ENCODE assay signal across 8 cellular contexts in the genomic region with DNA sequence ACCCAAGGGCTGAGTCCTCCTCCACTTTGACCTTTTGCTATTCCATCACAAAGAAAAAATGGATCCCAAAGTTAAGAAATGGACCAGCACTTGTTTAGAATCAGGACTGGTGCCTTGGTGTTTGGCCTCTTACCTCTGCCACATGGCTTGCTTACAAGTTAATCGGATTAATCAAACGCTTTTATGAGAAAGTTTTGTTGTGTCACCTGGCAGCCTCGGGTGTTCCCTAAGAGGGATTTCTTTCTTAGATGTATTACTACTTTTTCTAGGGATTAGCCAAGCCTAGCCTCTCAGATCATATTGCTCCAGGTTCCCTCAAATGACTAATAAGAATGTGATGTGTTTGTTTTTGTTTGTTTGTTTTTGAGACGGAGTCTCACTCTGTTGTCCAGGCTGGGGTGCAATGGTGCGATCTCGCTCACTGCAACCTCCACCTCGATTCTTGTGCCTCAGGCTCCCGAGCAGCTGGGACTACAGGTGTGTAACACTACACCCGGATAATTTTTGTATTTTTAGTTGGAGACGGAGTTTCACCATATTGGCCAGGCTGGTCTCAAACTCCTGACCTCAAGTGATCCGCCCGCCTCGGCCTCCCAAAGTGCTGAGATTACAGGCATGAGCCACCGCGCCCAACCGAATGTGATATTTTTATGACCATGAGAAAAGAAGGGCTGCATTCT. TPM values are rescaled to one million over a fixed set of nuclear protein-coding genes. Genes with fewer than 3 reads are reported as not detected.
DNase-seq lines count a peak whose midpoint lies in the region; ATAC-seq, FAIRE-seq and TF ChIP-seq lines count a peak whose summit lies in the region.

No MANE protein-coding gene starts in this region.

- no peak for DNase-seq in activated T-cell treated with anti-CD3 and anti-CD28 coated beads, Interleukin-2, amount 50 U/mL, for 24 hours
- DNase-seq in activated T-cell treated with anti-CD3 and anti-CD28 coated beads for 4 hours, result no peak
- DNase-seq in amniotic epithelial cell (ENCODE audit: low read depth), result peak; percentile 31
- DNase-seq in HepG2 (ENCODE audit: low spot score), result no peak
- DNase-seq in tibial artery, result no peak
- DNase-seq in T1000 (lab: John Stamatoyannopoulos, UW), result no peak
- DNase-seq in NCI-H510A (lab: John Stamatoyannopoulos, UW), result no peak

- H3K36me3 ChIP-seq in HepG2 (replicated peaks in 1 of 2; ENCODE audit: control insufficient read depth in 1 of 2, insufficient read depth in 2 of 2, low read length in 2 of 2) (peaks cover 0 to 8% of the 10 kb centered on the region in 2 experiments; a peak in 2 of 5 replicates), tibial artery (peaks cover 5 to 14% (median 9%) of the 10 kb centered on the region in 3 donors)

- H3K27me3 ChIP-seq in HepG2 (ENCODE audit: control insufficient read depth in 1 of 2, insufficient read depth in 2 of 2, low read length in 2 of 2) (no peaks in the 10 kb centered on the region), tibial artery (no peaks in the 10 kb centered on the region)

- no peaks in the 10 kb centered on the region for H3K9me3 Mint-ChIP-seq in activated T-cell treated with anti-CD3 and anti-CD28 coated beads, Interleukin-2, amount 50 U/mL, for 24 hours

- 53% methylated on average over 16 of the region's 16 CpGs for WGBS in HepG2 (ENCODE audit: low lambda C conversion rate)

- H3K4me2 ChIP-seq in HepG2 (ENCODE audit: low read depth, low read length), result peak overlapping the region; percentile 75

- H3K4me1 Mint-ChIP-seq in activated T-cell treated with anti-CD3 and anti-CD28 coated beads, Interleukin-2, amount 50 U/mL, for 24 hours (ENCODE audit: low read depth), result peaks cover 63% of the 10 kb centered on the region

- no peak for TF ChIP-seq RAD21 in HepG2 (CRISPR knock-in tag; IDR thresholded peaks at IDR 0.05)

- TF ChIP-seq EP300 in HepG2 (IDR thresholded peaks at IDR 0.05; ENCODE audit: low read depth in 2 of 2, low read length in 2 of 2), result no peak
- no peak for TF ChIP-seq EP300 in HepG2 (CRISPR knock-in tag; IDR thresholded peaks at IDR 0.05; ENCODE audit: borderline replicate concordance)

- no peaks in the 10 kb centered on the region for H3K27me3 Mint-ChIP-seq in activated T-cell treated with anti-CD3 and anti-CD28 coated beads, Interleukin-2, amount 50 U/mL, for 24 hours

- H3K9ac ChIP-seq in HepG2 (ENCODE audit: insufficient read depth, low read depth, low read length), result peak overlapping the region; percentile 79

- H3K27ac ChIP-seq in HepG2 (ENCODE audit: extremely low read length, insufficient read depth, low read length), result peak overlapping the region; percentile 74
- peak overlapping the region; percentile 94 to 95 for H3K27ac ChIP-seq in tibial artery

- no peak overlapping the region for H2AFZ ChIP-seq in HepG2 (ENCODE audit: low read length)

- no TSS peak for BruUV-seq in HepG2 (replicated peaks; lab: Mats Ljungman, UMichigan)

- peaks cover 36% of the 10 kb centered on the region for H3K4me1 ChIP-seq in HepG2 (ENCODE audit: insufficient read depth, low read length)
- peaks cover 0 to 52% (median 25%) of the 10 kb centered on the region in 4 donors for H3K4me1 ChIP-seq in tibial artery

- ATAC-seq in HepG2 (no peak), GM21576 (IDR thresholded peaks at IDR 0.05; ENCODE audit: unreplicated experiment) (no peak)

- no peaks in the 10 kb centered on the region for H4K20me1 ChIP-seq in HepG2 (ENCODE audit: insufficient read depth, low read length)

- H3K27ac Mint-ChIP-seq in activated T-cell treated with anti-CD3 and anti-CD28 coated beads, Interleukin-2, amount 50 U/mL, for 24 hours, result peak overlapping the region; percentile 98

- no peaks in the 10 kb centered on the region for H3K9me3 ChIP-seq in HepG2 (ENCODE audit: low read length)
- H3K9me3 ChIP-seq in tibial artery, result no peaks in the 10 kb centered on the region

- peaks cover 61% of the 10 kb centered on the region for H3K36me3 Mint-ChIP-seq in activated T-cell treated with anti-CD3 and anti-CD28 coated beads, Interleukin-2, amount 50 U/mL, for 24 hours (ENCODE audit: low read depth)

- no peak for TF ChIP-seq CTCF in HepG2 (CRISPR knock-in tag; IDR thresholded peaks at IDR 0.05)
- TF ChIP-seq CTCF in tibial artery (IDR thresholded peaks at IDR 0.05), result no peak

- in situ Hi-C loops in HepG2 (cut with HindIII; ENCODE audit: extremely low pct_ligation_motif_present, low pct_unique_long_range_greater_than_20kb), result no loop called here

- H3K4me3 ChIP-seq in HepG2 (replicated peaks in 1 of 3; ENCODE audit: insufficient read depth in 1 of 3, low read depth in 2 of 3, low read length in 3 of 3) (peak overlapping the region; percentile 83 to 89 (median 83)), tibial artery (peak overlapping the region; percentile 75 to 86)

- POLR2A ChIA-PET in HepG2 (lab: Yijun Ruan, JAX), result interaction anchor here (1.0 to 4.0 kb wide), 8 partner anchors 13 to 217 kb away, joined by 3 to 68 read pairs (median 12); no protein-coding TSS in a partner anchor

- CTCF ChIA-PET in HepG2 (lab: Yijun Ruan, JAX; ENCODE audit: low intra/inter-chr PET ratio, low total read pairs), result no interaction called here

- no peak for FAIRE-seq in HepG2 (lab: Jason Lieb, UNC)

- peaks cover 18% of the 10 kb centered on the region for H3K79me2 ChIP-seq in HepG2 (ENCODE audit: insufficient read depth, low read length)

- peak overlapping the region; percentile 89 for H3K4me3 Mint-ChIP-seq in activated T-cell treated with anti-CD3 and anti-CD28 coated beads, Interleukin-2, amount 50 U/mL, for 24 hours

- intact Hi-C loops in HepG2 (cut with micrococcal nuclease; ENCODE audit: unreplicated experiment) (loop anchor here (1.0 to 10.0 kb wide), 2 partner anchors 340 to 514 kb away; a partner anchor contains a TSS), tibial artery (cut with DNase I; ENCODE audit: low total_unique reads) (loop anchor here (10.0 kb wide), 1 partner anchor 936 kb away; a partner anchor contains a TSS)

- no peak for TF ChIP-seq POLR2A in HepG2 (IDR thresholded peaks at IDR 0.05; ENCODE audit: insufficient read depth in 1 of 2, low read depth in 2 of 2, low read length in 2 of 2)

RNA-seq across cellular contexts. Expression of a gene that starts 0.9 kb away (rescaled TPM):
- total RNA-seq in HepG2 (2016; rRNA removed; fragmentation: Illumina TruSeq; extraction: Trizol), result 52.1 and 79.1 TPM in 2 replicates
- 14.1 and 14.2 TPM in 2 replicates for total RNA-seq in HepG2 (2016; cell fraction: cytosol; rRNA removed; fragmentation: Illumina TruSeq; extraction: Trizol; ENCODE audit: low read depth)
- total RNA-seq in HepG2 (2016; cell fraction: insoluble cytoplasmic fraction; rRNA removed; fragmentation: Illumina TruSeq; extraction: Trizol), result 57.3 and 82.0 TPM in 2 replicates
- 39.7 and 45.8 TPM in 2 replicates for total RNA-seq in HepG2 (2016; cell fraction: membrane; rRNA removed; fragmentation: Illumina TruSeq; extraction: Trizol)
- 25.0 and 25.1 TPM in 2 replicates for total RNA-seq in HepG2 (2016; cell fraction: nucleus; rRNA removed; fragmentation: Illumina TruSeq; extraction: Trizol)
- polyA plus RNA-seq in HepG2 (2011; rRNA removed), result 35.2 and 39.9 TPM in 2 replicates
- polyA plus RNA-seq in HepG2 (2011; cell fraction: cytosol; rRNA removed), result 30.0 and 36.6 TPM in 2 replicates
- polyA plus RNA-seq in HepG2 (2011; cell fraction: nucleus; rRNA removed), result 17.1 and 20.4 TPM in 2 replicates
- polyA plus RNA-seq in HepG2 (2012), result 43.4 and 46.6 TPM in 2 replicates
- 7.3 and 12.1 TPM in 2 replicates for polyA plus RNA-seq in HepG2 (2016; cell fraction: cytosol; fragmentation: Illumina TruSeq; extraction: Trizol; ENCODE audit: low read depth)
- 70.8 and 81.5 TPM in 2 replicates for polyA plus RNA-seq in HepG2 (2016; cell fraction: insoluble cytoplasmic fraction; fragmentation: Illumina TruSeq; extraction: Trizol; ENCODE audit: low read depth)
- 23.8 and 31.2 TPM in 2 replicates for polyA plus RNA-seq in HepG2 (2016; cell fraction: membrane; fragmentation: Illumina TruSeq; extraction: Trizol; ENCODE audit: low read depth)
- polyA plus RNA-seq in HepG2 (2016; cell fraction: nucleus; fragmentation: Illumina TruSeq; extraction: Trizol; ENCODE audit: insufficient read depth, low read depth), result 36.5 and 38.4 TPM in 2 replicates
- polyA minus RNA-seq in HepG2 (2011; rRNA and poly(A)+ RNA removed; ENCODE audit: low replicate concordance), result 13.7 and 15.1 TPM in 2 replicates
- 19.8 and 21.2 TPM in 2 replicates for polyA minus RNA-seq in HepG2 (2011; cell fraction: cytosol; rRNA and poly(A)+ RNA removed)
- polyA minus RNA-seq in HepG2 (2011; cell fraction: nucleus; rRNA and poly(A)+ RNA removed), result 6.7 and 13.2 TPM in 2 replicates

RNA-seq across cellular contexts. Expression of a gene that starts 39.0 kb away (rescaled TPM):
- not detected in 2 replicates for total RNA-seq in HepG2 (2016; rRNA removed; fragmentation: Illumina TruSeq; extraction: Trizol)
- not detected in 2 replicates for total RNA-seq in HepG2 (2016; cell fraction: cytosol; rRNA removed; fragmentation: Illumina TruSeq; extraction: Trizol; ENCODE audit: low read depth)
- not detected in 2 replicates for total RNA-seq in HepG2 (2016; cell fraction: insoluble cytoplasmic fraction; rRNA removed; fragmentation: Illumina TruSeq; extraction: Trizol)
- not detected in 2 replicates for total RNA-seq in HepG2 (2016; cell fraction: membrane; rRNA removed; fragmentation: Illumina TruSeq; extraction: Trizol)
- total RNA-seq in HepG2 (2016; cell fraction: nucleus; rRNA removed; fragmentation: Illumina TruSeq; extraction: Trizol), result not detected in 2 replicates
- 0.04 and 0.12 TPM in 2 replicates for polyA plus RNA-seq in HepG2 (2011; rRNA removed)
- 0.04 and 0.08 TPM in 2 replicates for polyA plus RNA-seq in HepG2 (2011; cell fraction: cytosol; rRNA removed)
- polyA plus RNA-seq in HepG2 (2011; cell fraction: nucleus; rRNA removed), result not detected in 2 replicates
- polyA plus RNA-seq in HepG2 (2012), result 0.05 and 0.07 TPM in 2 replicates
- polyA plus RNA-seq in HepG2 (2016; cell fraction: cytosol; fragmentation: Illumina TruSeq; extraction: Trizol; ENCODE audit: low read depth), result not detected in 2 replicates
- polyA plus RNA-seq in HepG2 (2016; cell fraction: insoluble cytoplasmic fraction; fragmentation: Illumina TruSeq; extraction: Trizol; ENCODE audit: low read depth), result not detected in 2 replicates
- polyA plus RNA-seq in HepG2 (2016; cell fraction: membrane; fragmentation: Illumina TruSeq; extraction: Trizol; ENCODE audit: low read depth), result not detected in 2 replicates
- not detected in 2 replicates for polyA plus RNA-seq in HepG2 (2016; cell fraction: nucleus; fragmentation: Illumina TruSeq; extraction: Trizol; ENCODE audit: insufficient read depth, low read depth)
- not detected in 2 replicates for polyA minus RNA-seq in HepG2 (2011; rRNA and poly(A)+ RNA removed; ENCODE audit: low replicate concordance)
- not detected in 2 replicates for polyA minus RNA-seq in HepG2 (2011; cell fraction: cytosol; rRNA and poly(A)+ RNA removed)
- not detected in 2 replicates for polyA minus RNA-seq in HepG2 (2011; cell fraction: nucleus; rRNA and poly(A)+ RNA removed)

RNA-seq across cellular contexts. Expression of a gene that starts 57.7 kb away (rescaled TPM):
- total RNA-seq in HepG2 (2016; rRNA removed; fragmentation: Illumina TruSeq; extraction: Trizol), result 38.4 and 50.8 TPM in 2 replicates
- total RNA-seq in HepG2 (2016; cell fraction: cytosol; rRNA removed; fragmentation: Illumina TruSeq; extraction: Trizol; ENCODE audit: low read depth), result 6.2 and 6.4 TPM in 2 replicates
- 39.5 and 50.0 TPM in 2 replicates for total RNA-seq in HepG2 (2016; cell fraction: insoluble cytoplasmic fraction; rRNA removed; fragmentation: Illumina TruSeq; extraction: Trizol)
- total RNA-seq in HepG2 (2016; cell fraction: membrane; rRNA removed; fragmentation: Illumina TruSeq; extraction: Trizol), result 18.4 and 20.2 TPM in 2 replicates
- total RNA-seq in HepG2 (2016; cell fraction: nucleus; rRNA removed; fragmentation: Illumina TruSeq; extraction: Trizol), result 17.8 and 18.7 TPM in 2 replicates
- 37.4 and 38.4 TPM in 2 replicates for polyA plus RNA-seq in HepG2 (2011; rRNA removed)
- polyA plus RNA-seq in HepG2 (2011; cell fraction: cytosol; rRNA removed), result 33.8 and 41.1 TPM in 2 replicates
- polyA plus RNA-seq in HepG2 (2011; cell fraction: nucleus; rRNA removed), result 18.1 and 19.0 TPM in 2 replicates
- 15.8 and 17.3 TPM in 2 replicates for polyA plus RNA-seq in HepG2 (2012)
- 5.3 and 6.1 TPM in 2 replicates for polyA plus RNA-seq in HepG2 (2016; cell fraction: cytosol; fragmentation: Illumina TruSeq; extraction: Trizol; ENCODE audit: low read depth)
- 49.1 and 55.1 TPM in 2 replicates for polyA plus RNA-seq in HepG2 (2016; cell fraction: insoluble cytoplasmic fraction; fragmentation: Illumina TruSeq; extraction: Trizol; ENCODE audit: low read depth)
- polyA plus RNA-seq in HepG2 (2016; cell fraction: membrane; fragmentation: Illumina TruSeq; extraction: Trizol; ENCODE audit: low read depth), result 14.0 and 15.3 TPM in 2 replicates
- 23.9 and 25.0 TPM in 2 replicates for polyA plus RNA-seq in HepG2 (2016; cell fraction: nucleus; fragmentation: Illumina TruSeq; extraction: Trizol; ENCODE audit: insufficient read depth, low read depth)
- 20.6 and 39.2 TPM in 2 replicates for polyA minus RNA-seq in HepG2 (2011; rRNA and poly(A)+ RNA removed; ENCODE audit: low replicate concordance)
- 13.6 and 14.0 TPM in 2 replicates for polyA minus RNA-seq in HepG2 (2011; cell fraction: cytosol; rRNA and poly(A)+ RNA removed)
- polyA minus RNA-seq in HepG2 (2011; cell fraction: nucleus; rRNA and poly(A)+ RNA removed), result 31.2 and 33.4 TPM in 2 replicates
